ENCODE assay signal across 17 cellular contexts in genomic region chr2:9410108-9410507, GRCh38. TPM values are rescaled to one million over a fixed set of nuclear protein-coding genes. Genes with fewer than 3 reads are reported as not detected.
DNase-seq lines count a peak whose midpoint lies in the region; ATAC-seq and TF ChIP-seq lines count a peak whose summit lies in the region.
"Had no signal": no experiment of that assay in that cellular context is flagged by ENCODE, and none has a peak within 500 bp of the region (broad histone marks: within the 10 kb centered on the region; RNA-seq: fewer than 3 reads in every experiment).

No MANE protein-coding gene starts in this region.

- no peak for TF ChIP-seq CTCF in RWPE1 (conservative IDR thresholded peaks at IDR 0.05; ENCODE audit: low read depth)
- TF ChIP-seq CTCF in HFFc6 (IDR thresholded peaks at IDR 0.05), result no peak

- POLR2A ChIA-PET in RWPE1 (lab: Yijun Ruan, JAX; ENCODE audit: low non-redundant PET), result no interaction called here

- DNase-seq in RWPE1 (ENCODE audit: low spot score) (no peak), COLO668 (lab: John Stamatoyannopoulos, UW; ENCODE audit: unreplicated experiment) (no peak), HFFc6 (no peak), medulla oblongata (ENCODE audit: extremely low spot score) (no peak)
- DNase-seq in activated T-cell treated with anti-CD3 and anti-CD28 coated beads, Interleukin-2, amount 50 U/mL, for 24 hours, result no peak
- DNase-seq: H7, MV-4-11, NCI-H1436, NCI-H345, NCI-H69, PC-9, T-cell had no signal

- ATAC-seq in GM18502 (IDR thresholded peaks at IDR 0.05; ENCODE audit: poor library complexity, unreplicated experiment) (peak; percentile 87), GM21515 (IDR thresholded peaks at IDR 0.05; ENCODE audit: unreplicated experiment) (peak; percentile 69)
- peak; percentile 96 for ATAC-seq in stimulated activated memory B cell treated with anti-CD40 and anti-IgM and Interleukin-4, amounts not matched to agents 10 μg/mL and 1 μg/mL and 100 μg/mL, for 72 hours
- ATAC-seq: T-cell had no signal

- H3K4me1 Mint-ChIP-seq in stimulated activated memory B cell treated with anti-CD40 and anti-IgM and Interleukin-4, amounts not matched to agents 10 μg/mL and 1 μg/mL and 100 μg/mL, for 72 hours, result peaks cover 6% of the 10 kb centered on the region
- peaks cover 8% of the 10 kb centered on the region for H3K4me1 Mint-ChIP-seq in activated T-cell treated with anti-CD3 and anti-CD28 coated beads, Interleukin-2, amount 50 U/mL, for 24 hours (ENCODE audit: low read depth)
- peaks cover 27% of the 10 kb centered on the region for H3K4me1 Mint-ChIP-seq in HFFc6 (ENCODE audit: low read depth)

- H3K9me3 Mint-ChIP-seq in stimulated activated memory B cell treated with anti-CD40 and anti-IgM and Interleukin-4, amounts not matched to agents 10 μg/mL and 1 μg/mL and 100 μg/mL, for 72 hours, result no peaks in the 10 kb centered on the region
- H3K9me3 Mint-ChIP-seq in activated T-cell treated with anti-CD3 and anti-CD28 coated beads, Interleukin-2, amount 50 U/mL, for 24 hours, result no peaks in the 10 kb centered on the region
- H3K9me3 Mint-ChIP-seq in HFFc6, result no peaks in the 10 kb centered on the region
- H3K9me3 Mint-ChIP-seq: T-cell had no signal

- peak overlapping the region; percentile 7; the same call in 1 of the 2 replicates for H3K27ac ChIP-seq in RWPE1
- H3K27ac ChIP-seq: BLaER1, HL-60, PC-9 had no signal

- H3K27me3 Mint-ChIP-seq in stimulated activated memory B cell treated with anti-CD40 and anti-IgM and Interleukin-4, amounts not matched to agents 10 μg/mL and 1 μg/mL and 100 μg/mL, for 72 hours, result no peaks in the 10 kb centered on the region
- H3K27me3 Mint-ChIP-seq in activated T-cell treated with anti-CD3 and anti-CD28 coated beads, Interleukin-2, amount 50 U/mL, for 24 hours, result no peaks in the 10 kb centered on the region
- H3K27me3 Mint-ChIP-seq in HFFc6 (ENCODE audit: insufficient read depth), result peaks cover 1% of the 10 kb centered on the region; the same call in 1 of the 2 replicates
- H3K27me3 Mint-ChIP-seq: T-cell had no signal

- H3K4me3 Mint-ChIP-seq in stimulated activated memory B cell treated with anti-CD40 and anti-IgM and Interleukin-4, amounts not matched to agents 10 μg/mL and 1 μg/mL and 100 μg/mL, for 72 hours, result peak overlapping the region; percentile 50
- H3K4me3 Mint-ChIP-seq in activated T-cell treated with anti-CD3 and anti-CD28 coated beads, Interleukin-2, amount 50 U/mL, for 24 hours, result no peak overlapping the region
- H3K4me3 Mint-ChIP-seq in HFFc6, result no peak overlapping the region
- H3K4me3 Mint-ChIP-seq: T-cell had no signal

- CTCF ChIA-PET in RWPE1 (lab: Yijun Ruan, JAX), result interaction anchor here (0.7 kb wide), 1 partner anchor 649 kb away, joined by 3 read pairs; no protein-coding TSS in a partner anchor

- H3K27ac Mint-ChIP-seq in stimulated activated memory B cell treated with anti-CD40 and anti-IgM and Interleukin-4, amounts not matched to agents 10 μg/mL and 1 μg/mL and 100 μg/mL, for 72 hours, result peak overlapping the region; percentile 83
- no peak overlapping the region for H3K27ac Mint-ChIP-seq in activated T-cell treated with anti-CD3 and anti-CD28 coated beads, Interleukin-2, amount 50 U/mL, for 24 hours
- H3K27ac Mint-ChIP-seq in HFFc6, result no peak overlapping the region
- H3K27ac Mint-ChIP-seq: T-cell had no signal

- peaks cover 47% of the 10 kb centered on the region for H3K36me3 Mint-ChIP-seq in stimulated activated memory B cell treated with anti-CD40 and anti-IgM and Interleukin-4, amounts not matched to agents 10 μg/mL and 1 μg/mL and 100 μg/mL, for 72 hours
- peaks cover 85% of the 10 kb centered on the region for H3K36me3 Mint-ChIP-seq in activated T-cell treated with anti-CD3 and anti-CD28 coated beads, Interleukin-2, amount 50 U/mL, for 24 hours (ENCODE audit: low read depth)
- peaks cover 38% of the 10 kb centered on the region for H3K36me3 Mint-ChIP-seq in HFFc6 (ENCODE audit: low read depth)

RNA-seq across cellular contexts. Expression of gene ITGB1BP1, which starts 13.2 kb away (rescaled TPM):
- total RNA-seq in HFFc6 (2021; fragmentation: NEBNext Ultra II Directional; extraction: Animal tissue kit (Norgen Biotek cat#: 25700)), result 100 to 1,000 TPM; 205 to 238 (median 225) TPM

RNA-seq across cellular contexts. Expression of gene CPSF3, which starts 13.3 kb away (rescaled TPM):
- 10 to 100 TPM; 40.6 to 49.8 (median 44.5) TPM for total RNA-seq in HFFc6 (2021; fragmentation: NEBNext Ultra II Directional; extraction: Animal tissue kit (Norgen Biotek cat#: 25700))
